Comparison of ENCODE assay signal across 16 cellular contexts in genomic region chr1:230823421-230823820, GRCh38. TPM values are rescaled to one million over a fixed set of nuclear protein-coding genes. Genes with fewer than 3 reads are reported as not detected.
DNase-seq lines count a peak whose midpoint lies in the region; ATAC-seq and TF ChIP-seq lines count a peak whose summit lies in the region.
"Had no signal": no experiment of that assay in that cellular context is flagged by ENCODE, and none has a peak within 500 bp of the region (broad histone marks: within the 10 kb centered on the region; RNA-seq: fewer than 3 reads in every experiment).

No MANE protein-coding gene starts in this region.

- peaks cover 0 to 67% (median 56%) of the 10 kb centered on the region in 4 donors for H3K4me1 ChIP-seq in tibial artery

- no peak for ATAC-seq in activated CD8-positive, alpha-beta memory T cell treated with anti-CD3 and anti-CD28 coated beads, Interleukin-2, amount 10 ng/mL, durations not matched to agents 7 days and 5 days
- no peak for ATAC-seq in HG03095 (IDR thresholded peaks at IDR 0.05; ENCODE audit: unreplicated experiment)
- ATAC-seq: left lobe of liver; natural killer cell treated with Interleukin-12 subunit alpha and Interleukin-12 subunit beta and Interleukin-15 and Interleukin-18, amount 100 ng/mL, for 72 hours had no signal

- intact Hi-C loops in tibial artery (cut with DNase I; ENCODE audit: low total_unique reads), result no loop called here

- no peak overlapping the region for H3K27ac Mint-ChIP-seq in activated CD8-positive, alpha-beta memory T cell treated with anti-CD3 and anti-CD28 coated beads, Interleukin-2, amount 10 ng/mL, durations not matched to agents 7 days and 5 days
- no peak overlapping the region for H3K27ac Mint-ChIP-seq in immature natural killer cell
- H3K27ac Mint-ChIP-seq: natural killer cell treated with Interleukin-12 subunit alpha and Interleukin-12 subunit beta and Interleukin-15 and Interleukin-18, amount 100 ng/mL, for 72 hours had no signal

- CTCF ChIA-PET in activated CD8-positive, alpha-beta memory T cell treated with anti-CD3 and anti-CD28 coated beads, Interleukin-2, amount 10 ng/mL, durations not matched to agents 7 days and 5 days (lab: Charles Lee), result no interaction called here

- no peaks in the 10 kb centered on the region for H3K27me3 ChIP-seq in tibial artery
- H3K27me3 ChIP-seq: brain microvascular endothelial cell had no signal

- peaks cover 5% of the 10 kb centered on the region for H3K27me3 Mint-ChIP-seq in activated CD8-positive, alpha-beta memory T cell treated with anti-CD3 and anti-CD28 coated beads, Interleukin-2, amount 10 ng/mL, durations not matched to agents 7 days and 5 days
- peaks cover 2 to 18% (median 2%) of the 10 kb centered on the region in 3 donors for H3K27me3 Mint-ChIP-seq in immature natural killer cell (ENCODE audit: low read depth in 3 of 3)

- no peak for TF ChIP-seq CTCF in tibial artery (IDR thresholded peaks at IDR 0.05)

- DNase-seq in activated CD8-positive, alpha-beta memory T cell treated with anti-CD3 and anti-CD28 coated beads for 24 hours, result peak; percentile 24
- DNase-seq in activated CD8-positive, alpha-beta memory T cell treated with anti-CD3 and anti-CD28 coated beads, Interleukin-2, amount 10 ng/mL, durations not matched to agents 7 days and 5 days, result no peak
- peak; percentile 78 for DNase-seq in fibroblast of gingiva (ENCODE audit: low read depth)
- DNase-seq in medulla oblongata (ENCODE audit: extremely low spot score), result peak; percentile 47
- peak in 1 of 2 donors; percentile 45 for DNase-seq in tibial artery
- DNase-seq in immature natural killer cell, result no peak
- DNase-seq in HUDEP-2 (lab: John Stamatoyannopoulos, UW; ENCODE audit: unreplicated experiment in 76 of 76), result no peak
- DNase-seq: brain microvascular endothelial cell; NCI-H1417; retina; stimulated activated CD4-positive, alpha-beta T cell treated with anti-CD3 and anti-CD28 coated beads, Interleukin-2, amount 100 ng/mL, for 48 hours had no signal

- H3K4me3 Mint-ChIP-seq in activated CD8-positive, alpha-beta memory T cell treated with anti-CD3 and anti-CD28 coated beads, Interleukin-2, amount 10 ng/mL, durations not matched to agents 7 days and 5 days, result no peak overlapping the region
- no peak overlapping the region for H3K4me3 Mint-ChIP-seq in immature natural killer cell
- H3K4me3 Mint-ChIP-seq: natural killer cell treated with Interleukin-12 subunit alpha and Interleukin-12 subunit beta and Interleukin-15 and Interleukin-18, amount 100 ng/mL, for 72 hours had no signal

- no peaks in the 10 kb centered on the region for H3K9me3 Mint-ChIP-seq in activated CD8-positive, alpha-beta memory T cell treated with anti-CD3 and anti-CD28 coated beads, Interleukin-2, amount 10 ng/mL, durations not matched to agents 7 days and 5 days (ENCODE audit: low read depth)
- no peaks in the 10 kb centered on the region for H3K9me3 Mint-ChIP-seq in immature natural killer cell
- H3K9me3 Mint-ChIP-seq: natural killer cell treated with Interleukin-12 subunit alpha and Interleukin-12 subunit beta and Interleukin-15 and Interleukin-18, amount 100 ng/mL, for 72 hours had no signal

- H3K9me3 ChIP-seq in tibial artery, result no peaks in the 10 kb centered on the region

- no peaks in the 10 kb centered on the region for H3K36me3 Mint-ChIP-seq in activated CD8-positive, alpha-beta memory T cell treated with anti-CD3 and anti-CD28 coated beads, Interleukin-2, amount 10 ng/mL, durations not matched to agents 7 days and 5 days
- H3K36me3 Mint-ChIP-seq in immature natural killer cell, result no peaks in the 10 kb centered on the region
- H3K36me3 Mint-ChIP-seq: natural killer cell treated with Interleukin-12 subunit alpha and Interleukin-12 subunit beta and Interleukin-15 and Interleukin-18, amount 100 ng/mL, for 72 hours had no signal

- no peaks in the 10 kb centered on the region for H3K4me1 Mint-ChIP-seq in activated CD8-positive, alpha-beta memory T cell treated with anti-CD3 and anti-CD28 coated beads, Interleukin-2, amount 10 ng/mL, durations not matched to agents 7 days and 5 days
- H3K4me1 Mint-ChIP-seq in immature natural killer cell, result no peaks in the 10 kb centered on the region

- H3K4me3 ChIP-seq in tibial artery, result no peak overlapping the region
- H3K4me3 ChIP-seq: K562 had no signal

- no peaks in the 10 kb centered on the region for H3K36me3 ChIP-seq in tibial artery
- H3K36me3 ChIP-seq: brain microvascular endothelial cell had no signal

- H3K27ac ChIP-seq in tibial artery, result peak overlapping the region; percentile 87 to 88
- H3K27ac ChIP-seq: brain microvascular endothelial cell, VCaP had no signal

RNA-seq across cellular contexts. Expression of gene C1orf198, which starts 44.9 kb away (rescaled TPM):
- total RNA-seq in activated CD8-positive, alpha-beta memory T cell treated with anti-CD3 and anti-CD28 coated beads, Interleukin-2, amount 10 ng/mL, durations not matched to agents 7 days and 5 days, result 1 to 10 TPM; 1.8 to 3.6 TPM
- polyA plus RNA-seq in immature natural killer cell, result 1 to 10 TPM; 2.6 to 4.9 (median 4.8) TPM

Comparison
In these comparisons a context has a peak if more than half of its experiments do, and no peak if none do; other contexts are left out.
1. DNase-seq: peak in activated CD8-positive, alpha-beta memory T cell treated with anti-CD3 and anti-CD28 coated beads for 24 hours (single experiment), fibroblast of gingiva (single experiment) and medulla oblongata (single experiment); none in activated CD8-positive, alpha-beta memory T cell treated with anti-CD3 and anti-CD28 coated beads, Interleukin-2, amount 10 ng/mL, durations not matched to agents 7 days and 5 days (single experiment), immature natural killer cell (0 of 3) and HUDEP-2 (0 of 76).